Comparison of ENCODE assay signal across 16 cellular contexts in genomic region chr18:48124857-48125626, GRCh38.
A peak's percentile ranks its signal among the peaks of the same experiment; 100 is the strongest.
DNase-seq lines count a peak whose midpoint lies in the region; ATAC-seq and TF ChIP-seq lines count a peak whose summit lies in the region.
"Had no signal": no experiment of that assay in that cellular context is flagged by ENCODE, and none has a peak within 500 bp of the region (broad histone marks: within the 10 kb centered on the region; RNA-seq: fewer than 3 reads in every experiment).

No MANE protein-coding gene starts in this region.

- H3K27me3 ChIP-seq in PC-9 (ENCODE audit: insufficient read depth, low read depth), result peaks cover 14% of the 10 kb centered on the region
- no peaks in the 10 kb centered on the region for H3K27me3 ChIP-seq in Caco-2 (replicated peaks; ENCODE audit: control insufficient read depth, insufficient read depth, low read length)
- H3K27me3 ChIP-seq: left lung, suprapubic skin had no signal

- H3K27ac Mint-ChIP-seq in Caco-2 (ENCODE audit: unreplicated experiment), result no peak overlapping the region
- H3K27ac Mint-ChIP-seq: nephron progenitor cell had no signal

- H3K4me3 ChIP-seq in PC-9 (no peak overlapping the region), mucosa of descending colon (no peak overlapping the region), Caco-2 (ENCODE audit: low read depth, low read length) (no peak overlapping the region)
- H3K4me3 ChIP-seq: left lung, suprapubic skin had no signal

- in situ Hi-C loops in GM13977 (cut with MboI; ENCODE audit: low pct_unique_long_range_greater_than_20kb, low sequenced_read_pairs, unreplicated experiment), result no loop called here

- H3K36me3 ChIP-seq in PC-9 (ENCODE audit: low read depth) (no peaks in the 10 kb centered on the region), mucosa of descending colon (ENCODE audit: low read depth) (no peaks in the 10 kb centered on the region), Caco-2 (ENCODE audit: control insufficient read depth, insufficient read depth, low read length) (no peaks in the 10 kb centered on the region)
- H3K36me3 ChIP-seq: left lung, suprapubic skin had no signal

- no peak overlapping the region for H2AFZ ChIP-seq in PC-9

- BruUV-seq in PC-9 (replicated peaks; lab: Mats Ljungman, UMichigan) (no TSS peak), Caco-2 (replicated peaks; lab: Mats Ljungman, UMichigan) (no TSS peak)

- H4K20me1 ChIP-seq in PC-9 (ENCODE audit: insufficient read depth), result peaks cover 3% of the 10 kb centered on the region; the same call in 1 of the 2 replicates

- no peak overlapping the region for H3K27ac ChIP-seq in PC-9
- H3K27ac ChIP-seq: C4-2B, left lung, suprapubic skin had no signal

- H3K36me3 Mint-ChIP-seq in Caco-2 (ENCODE audit: insufficient read depth, unreplicated experiment), result no peaks in the 10 kb centered on the region

- H3K4me1 ChIP-seq in PC-9 (replicated peaks; ENCODE audit: insufficient read depth) (no peaks in the 10 kb centered on the region), mucosa of descending colon (ENCODE audit: low read depth) (peaks cover 15% of the 10 kb centered on the region), Caco-2 (no peaks in the 10 kb centered on the region)
- H3K4me1 ChIP-seq: left lung had no signal

- POLR2A ChIA-PET in PC-9 (lab: Charles Lee; ENCODE audit: unreplicated experiment), result no interaction called here
- POLR2A ChIA-PET in Caco-2 (lab: Charles Lee), result no interaction called here

- H3K9me3 Mint-ChIP-seq in Caco-2 (ENCODE audit: unreplicated experiment), result no peaks in the 10 kb centered on the region
- H3K9me3 Mint-ChIP-seq: nephron progenitor cell had no signal

- ATAC-seq in GM19023 (IDR thresholded peaks at IDR 0.05; ENCODE audit: unreplicated experiment), result peak; percentile 63
- peak; percentile 31 for ATAC-seq in mucosa of descending colon

- 0 out of 2 replicates have a peak overlapping the region, but pooled peaks have one; percentile 14 for H3K4me2 ChIP-seq in PC-9

- no peaks in the 10 kb centered on the region for H3K9me3 ChIP-seq in PC-9 (ENCODE audit: insufficient read depth, low read depth)
- no peaks in the 10 kb centered on the region for H3K9me3 ChIP-seq in mucosa of descending colon
- no peaks in the 10 kb centered on the region for H3K9me3 ChIP-seq in Caco-2
- H3K9me3 ChIP-seq: left lung, suprapubic skin had no signal

- no peaks in the 10 kb centered on the region for H3K4me1 Mint-ChIP-seq in Caco-2 (ENCODE audit: low read depth, unreplicated experiment)

- no peaks in the 10 kb centered on the region for H3K79me2 ChIP-seq in PC-9 (ENCODE audit: low read depth)

- DNase-seq in GM13977 (ENCODE audit: low spot score) (peak; percentile 63), PC-9 (no peak), mucosa of descending colon (no peak), HK-2 (ENCODE audit: unreplicated experiment) (no peak), Caco-2 (no peak), SKM-1 (lab: John Stamatoyannopoulos, UW; ENCODE audit: unreplicated experiment) (no peak)
- DNase-seq in activated effector memory CD4-positive, alpha-beta T cell treated with Interleukin-2 at 50 U/mL for 16 hours, result no peak
- DNase-seq: dermis blood vessel endothelial cell, left lung, NCI-H1436, NCI-H446 treated with DMSO at 0.1 percent for 48 hours, nephron progenitor cell, retina had no signal

- CTCF ChIA-PET in PC-9 (lab: Charles Lee) (no interaction called here), Caco-2 (lab: Charles Lee) (no interaction called here)

- intact Hi-C loops in PC-9 (cut with micrococcal nuclease; ENCODE audit: unreplicated experiment) (no loop called here), mucosa of descending colon (cut with DNase I, micrococcal nuclease) (no loop called here), Caco-2 (cut with micrococcal nuclease; ENCODE audit: unreplicated experiment) (no loop called here)

- H3K4me3 Mint-ChIP-seq in Caco-2 (ENCODE audit: unreplicated experiment), result no peak overlapping the region
- H3K4me3 Mint-ChIP-seq: nephron progenitor cell had no signal

- H3K9me2 ChIP-seq in PC-9 (ENCODE audit: insufficient read depth), result no peaks in the 10 kb centered on the region

- peaks cover under 1% of the 10 kb centered on the region for H3K27me3 Mint-ChIP-seq in Caco-2 (ENCODE audit: insufficient read depth, unreplicated experiment)

- TF ChIP-seq CTCF in GM13977 (IDR thresholded peaks at IDR 0.05; ENCODE audit: extremely low read depth, insufficient read depth, missing control alignments) (no peak), PC-9 (conservative IDR thresholded peaks at IDR 0.05) (no peak), mucosa of descending colon (IDR thresholded peaks at IDR 0.05) (no peak), Caco-2 (IDR thresholded peaks at IDR 0.05; ENCODE audit: insufficient read depth in 1 of 2, low read depth in 1 of 2, low read length in 1 of 2, severe bottlenecking in 1 of 2, unreplicated experiment in 1 of 2) (no peak)

- H3F3A ChIP-seq in PC-9 (ENCODE audit: insufficient read depth, low read depth), result no peaks in the 10 kb centered on the region
